1 cellular context compared by ENCODE assay signal in genomic region chr5:151772029-151772867, GRCh38.
TF ChIP-seq lines count a peak whose summit lies in the region.

No MANE protein-coding gene starts in this region.

TF ChIP-seq in GM12878, 131 proteins besides CTCF, POLR2A, EP300 and RAD21:
- peak; percentile 85; the same call in 1 of the 2 replicates for TF ChIP-seq SMARCA5 (IDR thresholded peaks at IDR 0.05)
- TF ChIP-seq, protein P1, sequence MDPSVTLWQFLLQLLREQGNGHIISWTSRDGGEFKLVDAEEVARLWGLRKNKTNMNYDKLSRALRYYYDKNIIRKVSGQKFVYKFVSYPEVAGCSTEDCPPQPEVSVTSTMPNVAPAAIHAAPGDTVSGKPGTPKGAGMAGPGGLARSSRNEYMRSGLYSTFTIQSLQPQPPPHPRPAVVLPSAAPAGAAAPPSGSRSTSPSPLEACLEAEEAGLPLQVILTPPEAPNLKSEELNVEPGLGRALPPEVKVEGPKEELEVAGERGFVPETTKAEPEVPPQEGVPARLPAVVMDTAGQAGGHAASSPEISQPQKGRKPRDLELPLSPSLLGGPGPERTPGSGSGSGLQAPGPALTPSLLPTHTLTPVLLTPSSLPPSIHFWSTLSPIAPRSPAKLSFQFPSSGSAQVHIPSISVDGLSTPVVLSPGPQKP (IDR thresholded peaks at IDR 0.05; ENCODE audit: low read depth, low read length), result no peak
- peak; percentile 40; the same call in 1 of the 2 replicates for TF ChIP-seq MLLT1 (IDR thresholded peaks at IDR 0.05)
- TF ChIP-seq EZH2 (IDR thresholded peaks at IDR 0.05; ENCODE audit: borderline replicate concordance, control insufficient read depth, low read depth, low read length), result no peak
- 0 out of 4 replicates have a peak, but pooled peaks of 1 of the 2 experiments have one; percentile 13 for TF ChIP-seq BHLHE40 (IDR thresholded peaks at IDR 0.05; ENCODE audit: borderline replicate concordance in 1 of 2, low read depth in 2 of 2, low read length in 1 of 2)
- peak; percentile 35; the same call in 1 of the 2 replicates for TF ChIP-seq NBN (IDR thresholded peaks at IDR 0.05)
- TF ChIP-seq KLF5 (IDR thresholded peaks at IDR 0.05; ENCODE audit: partially characterized antibody), result no peak
- TF ChIP-seq BACH1 (IDR thresholded peaks at IDR 0.05; ENCODE audit: borderline replicate concordance), result peak; percentile 77
- peak; percentile 88; the same call in 1 of the 2 replicates for TF ChIP-seq LARP7 (IDR thresholded peaks at IDR 0.05)
- TF ChIP-seq E4F1 (IDR thresholded peaks at IDR 0.05; ENCODE audit: borderline replicate concordance, partially characterized antibody), result no peak
- no peak for TF ChIP-seq POU2F2 (IDR thresholded peaks at IDR 0.05; ENCODE audit: borderline replicate concordance, low read depth, low read length)
- TF ChIP-seq NR2F1 (conservative IDR thresholded peaks at IDR 0.05), result peak; percentile 17; the same call in 1 of the 2 replicates
- TF ChIP-seq MEF2B (IDR thresholded peaks at IDR 0.05; ENCODE audit: partially characterized antibody, poor library complexity, severe bottlenecking), result peak; percentile 37
- TF ChIP-seq, protein P2, sequence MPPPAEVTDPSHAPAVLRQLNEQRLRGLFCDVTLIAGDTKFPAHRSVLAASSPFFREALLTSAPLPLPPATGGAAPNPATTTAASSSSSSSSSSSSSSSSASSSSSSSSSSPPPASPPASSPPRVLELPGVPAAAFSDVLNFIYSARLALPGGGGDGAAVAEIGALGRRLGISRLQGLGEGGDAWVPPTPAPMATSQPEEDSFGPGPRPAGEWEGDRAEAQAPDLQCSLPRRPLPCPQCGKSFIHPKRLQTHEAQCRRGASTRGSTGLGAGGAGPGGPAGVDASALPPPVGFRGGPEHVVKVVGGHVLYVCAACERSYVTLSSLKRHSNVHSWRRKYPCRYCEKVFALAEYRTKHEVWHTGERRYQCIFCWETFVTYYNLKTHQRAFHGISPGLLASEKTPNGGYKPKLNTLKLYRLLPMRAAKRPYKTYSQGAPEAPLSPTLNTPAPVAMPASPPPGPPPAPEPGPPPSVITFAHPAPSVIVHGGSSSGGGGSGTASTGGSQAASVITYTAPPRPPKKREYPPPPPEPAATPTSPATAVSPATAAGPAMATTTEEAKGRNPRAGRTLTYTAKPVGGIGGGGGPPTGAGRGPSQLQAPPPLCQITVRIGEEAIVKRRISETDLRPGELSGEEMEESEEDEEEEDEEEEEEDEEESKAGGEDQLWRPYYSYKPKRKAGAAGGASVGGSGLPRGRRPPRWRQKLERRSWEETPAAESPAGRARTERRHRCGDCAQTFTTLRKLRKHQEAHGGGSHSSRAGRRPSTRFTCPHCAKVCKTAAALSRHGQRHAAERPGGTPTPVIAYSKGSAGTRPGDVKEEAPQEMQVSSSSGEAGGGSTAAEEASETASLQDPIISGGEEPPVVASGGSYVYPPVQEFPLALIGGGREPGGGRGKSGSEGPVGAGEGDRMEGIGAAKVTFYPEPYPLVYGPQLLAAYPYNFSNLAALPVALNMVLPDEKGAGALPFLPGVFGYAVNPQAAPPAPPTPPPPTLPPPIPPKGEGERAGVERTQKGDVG (CRISPR knock-in tag; IDR thresholded peaks at IDR 0.05), result no peak
- TF ChIP-seq CEBPB (IDR thresholded peaks at IDR 0.05; ENCODE audit: borderline replicate concordance in 1 of 2, low read depth in 2 of 2, low read length in 2 of 2), result no peak
- TF ChIP-seq E2F4 (IDR thresholded peaks at IDR 0.05; ENCODE audit: low read depth, low read length), result no peak
- no peak for TF ChIP-seq KAT2A (conservative IDR thresholded peaks at IDR 0.05; ENCODE audit: control insufficient read depth, low read depth, low read length)
- TF ChIP-seq MAX (IDR thresholded peaks at IDR 0.05; ENCODE audit: low read depth, low read length), result peak; percentile 22; the same call in 1 of the 2 replicates
- TF ChIP-seq ETV6 (conservative IDR thresholded peaks at IDR 0.05 in 1 of 2, IDR thresholded peaks at IDR 0.05 in 1 of 2; ENCODE audit: borderline replicate concordance in 1 of 2, low read depth in 1 of 2), result no peak
- TF ChIP-seq POLR2AphosphoS2 (IDR thresholded peaks at IDR 0.05; ENCODE audit: low read depth, low read length), result peak; percentile 5; the same call in 1 of the 2 replicates
- 0 out of 2 replicates have a peak, but pooled peaks have one; percentile 20 for TF ChIP-seq RB1 (IDR thresholded peaks at IDR 0.05; ENCODE audit: borderline replicate concordance)
- peak in 1 of 2 experiments; percentile 51; a peak in 1 of 3 replicates for TF ChIP-seq EGR1 (IDR thresholded peaks at IDR 0.05; ENCODE audit: borderline replicate concordance in 1 of 2, low read depth in 2 of 2, low read length in 2 of 2)
- TF ChIP-seq NKRF (conservative IDR thresholded peaks at IDR 0.05), result peak; percentile 60
- no peak; the same call in 1 of the 2 replicates for TF ChIP-seq GATAD2B (conservative IDR thresholded peaks at IDR 0.05; ENCODE audit: low read depth)
- no peak for TF ChIP-seq NFYA (IDR thresholded peaks at IDR 0.05; ENCODE audit: borderline replicate concordance, low read depth, low read length)
- no peak for TF ChIP-seq NFXL1 (IDR thresholded peaks at IDR 0.05; ENCODE audit: borderline replicate concordance)
- TF ChIP-seq, protein P3, sequence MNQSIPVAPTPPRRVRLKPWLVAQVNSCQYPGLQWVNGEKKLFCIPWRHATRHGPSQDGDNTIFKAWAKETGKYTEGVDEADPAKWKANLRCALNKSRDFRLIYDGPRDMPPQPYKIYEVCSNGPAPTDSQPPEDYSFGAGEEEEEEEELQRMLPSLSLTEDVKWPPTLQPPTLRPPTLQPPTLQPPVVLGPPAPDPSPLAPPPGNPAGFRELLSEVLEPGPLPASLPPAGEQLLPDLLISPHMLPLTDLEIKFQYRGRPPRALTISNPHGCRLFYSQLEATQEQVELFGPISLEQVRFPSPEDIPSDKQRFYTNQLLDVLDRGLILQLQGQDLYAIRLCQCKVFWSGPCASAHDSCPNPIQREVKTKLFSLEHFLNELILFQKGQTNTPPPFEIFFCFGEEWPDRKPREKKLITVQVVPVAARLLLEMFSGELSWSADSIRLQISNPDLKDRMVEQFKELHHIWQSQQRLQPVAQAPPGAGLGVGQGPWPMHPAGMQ (IDR thresholded peaks at IDR 0.05; ENCODE audit: borderline replicate concordance), result 0 out of 2 replicates have a peak, but pooled peaks have one; percentile 27
- peak; percentile 28; the same call in 1 of the 2 replicates for TF ChIP-seq IKZF1 (conservative IDR thresholded peaks at IDR 0.05)
- no peak for TF ChIP-seq ZNF217 (IDR thresholded peaks at IDR 0.05)
- TF ChIP-seq, protein P4, sequence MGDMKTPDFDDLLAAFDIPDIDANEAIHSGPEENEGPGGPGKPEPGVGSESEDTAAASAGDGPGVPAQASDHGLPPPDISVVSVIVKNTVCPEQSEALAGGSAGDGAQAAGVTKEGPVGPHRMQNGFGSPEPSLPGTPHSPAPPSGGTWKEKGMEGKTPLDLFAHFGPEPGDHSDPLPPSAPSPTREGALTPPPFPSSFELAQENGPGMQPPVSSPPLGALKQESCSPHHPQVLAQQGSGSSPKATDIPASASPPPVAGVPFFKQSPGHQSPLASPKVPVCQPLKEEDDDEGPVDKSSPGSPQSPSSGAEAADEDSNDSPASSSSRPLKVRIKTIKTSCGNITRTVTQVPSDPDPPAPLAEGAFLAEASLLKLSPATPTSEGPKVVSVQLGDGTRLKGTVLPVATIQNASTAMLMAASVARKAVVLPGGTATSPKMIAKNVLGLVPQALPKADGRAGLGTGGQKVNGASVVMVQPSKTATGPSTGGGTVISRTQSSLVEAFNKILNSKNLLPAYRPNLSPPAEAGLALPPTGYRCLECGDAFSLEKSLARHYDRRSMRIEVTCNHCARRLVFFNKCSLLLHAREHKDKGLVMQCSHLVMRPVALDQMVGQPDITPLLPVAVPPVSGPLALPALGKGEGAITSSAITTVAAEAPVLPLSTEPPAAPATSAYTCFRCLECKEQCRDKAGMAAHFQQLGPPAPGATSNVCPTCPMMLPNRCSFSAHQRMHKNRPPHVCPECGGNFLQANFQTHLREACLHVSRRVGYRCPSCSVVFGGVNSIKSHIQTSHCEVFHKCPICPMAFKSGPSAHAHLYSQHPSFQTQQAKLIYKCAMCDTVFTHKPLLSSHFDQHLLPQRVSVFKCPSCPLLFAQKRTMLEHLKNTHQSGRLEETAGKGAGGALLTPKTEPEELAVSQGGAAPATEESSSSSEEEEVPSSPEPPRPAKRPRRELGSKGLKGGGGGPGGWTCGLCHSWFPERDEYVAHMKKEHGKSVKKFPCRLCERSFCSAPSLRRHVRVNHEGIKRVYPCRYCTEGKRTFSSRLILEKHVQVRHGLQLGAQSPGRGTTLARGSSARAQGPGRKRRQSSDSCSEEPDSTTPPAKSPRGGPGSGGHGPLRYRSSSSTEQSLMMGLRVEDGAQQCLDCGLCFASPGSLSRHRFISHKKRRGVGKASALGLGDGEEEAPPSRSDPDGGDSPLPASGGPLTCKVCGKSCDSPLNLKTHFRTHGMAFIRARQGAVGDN (IDR thresholded peaks at IDR 0.05), result 0 out of 2 replicates have a peak, but pooled peaks have one; percentile 71
